Comparison of ENCODE assay signal across 8 cellular contexts in genomic region chr20:35146922-35147574, GRCh38. TPM values are rescaled to one million over a fixed set of nuclear protein-coding genes. Genes with fewer than 3 reads are reported as not detected.
A peak's percentile ranks its signal among the peaks of the same experiment; 100 is the strongest.
DNase-seq lines count a peak whose midpoint lies in the region; ATAC-seq and TF ChIP-seq lines count a peak whose summit lies in the region.

EDEM2 (minus strand) TSS chr20:35147336; CDS start chr20:35147258, 78 bp downstream.

- peaks cover 45% of the 10 kb centered on the region for H3K4me1 ChIP-seq in left ventricle myocardium inferior
- peaks cover 23% of the 10 kb centered on the region for H3K4me1 ChIP-seq in upper lobe of right lung

- no peaks in the 10 kb centered on the region for H3K9me3 Mint-ChIP-seq in progenitor cell of endocrine pancreas (ENCODE audit: low read depth)

- TF ChIP-seq CTCF in GM13976 (IDR thresholded peaks at IDR 0.05; ENCODE audit: borderline replicate concordance, control extremely low read depth, extremely low read depth, insufficient read depth, missing control alignments) (no peak), left ventricle myocardium inferior (IDR thresholded peaks at IDR 0.05; ENCODE audit: borderline replicate concordance) (no peak), progenitor cell of endocrine pancreas (IDR thresholded peaks at IDR 0.05; ENCODE audit: unreplicated experiment) (no peak), upper lobe of right lung (IDR thresholded peaks at IDR 0.05) (peak; percentile 11)

- DNase-seq in GM13976 (ENCODE audit: low spot score) (peak; percentile 96), NCI-H187 (lab: John Stamatoyannopoulos, UW) (peak; percentile 79 to 83), T-helper 17 cell (peak; percentile 88 to 92 (median 92)), amniotic stem cell (lab: John Stamatoyannopoulos, UW) (peak; percentile 86), left ventricle myocardium inferior (peak; percentile 95), progenitor cell of endocrine pancreas (ENCODE audit: low spot score, unreplicated experiment) (peak; percentile 97), upper lobe of right lung (peak; percentile 97)

- H3K4me3 ChIP-seq in left ventricle myocardium inferior (peak within 1 kb of the TSS; percentile 90), upper lobe of right lung (peak within 1 kb of the TSS; percentile 88)

- peak within 1 kb of the TSS; percentile 96 for H3K27ac Mint-ChIP-seq in T-helper 17 cell
- peak within 1 kb of the TSS; percentile 97 for H3K27ac Mint-ChIP-seq in progenitor cell of endocrine pancreas

- H3K27me3 ChIP-seq in left ventricle myocardium inferior (ENCODE audit: low read depth): no peaks in the 10 kb centered on the region
- no peaks in the 10 kb centered on the region for H3K27me3 ChIP-seq in upper lobe of right lung

- ATAC-seq in HG02885 (IDR thresholded peaks at IDR 0.05; ENCODE audit: poor library complexity, unreplicated experiment) (peak; percentile 90), T-helper 17 cell (peak; percentile 78), upper lobe of right lung (peak; percentile 95)

- H3K36me3 Mint-ChIP-seq in T-helper 17 cell (ENCODE audit: low read depth): no peaks in the 10 kb centered on the region
- peaks cover 4% of the 10 kb centered on the region for H3K36me3 Mint-ChIP-seq in progenitor cell of endocrine pancreas (ENCODE audit: insufficient read depth)

- intact Hi-C loops in left ventricle myocardium inferior (cut with micrococcal nuclease) (loop anchor here (5.0 kb wide), 1 partner anchor 115 kb away; no protein-coding TSS in a partner anchor), upper lobe of right lung (cut with DNase I) (no loop called here)

- H3K36me3 ChIP-seq in left ventricle myocardium inferior: peaks cover 22% of the 10 kb centered on the region
- H3K36me3 ChIP-seq in upper lobe of right lung: peaks cover 21% of the 10 kb centered on the region

- H3K27me3 Mint-ChIP-seq in T-helper 17 cell (no peaks in the 10 kb centered on the region), progenitor cell of endocrine pancreas (no peaks in the 10 kb centered on the region)

- peak within 1 kb of the TSS; percentile 87 for H3K27ac ChIP-seq in left ventricle myocardium inferior (replicated peaks)
- H3K27ac ChIP-seq in upper lobe of right lung: peak within 1 kb of the TSS; percentile 81

- H3K4me3 Mint-ChIP-seq in T-helper 17 cell: peak within 1 kb of the TSS; percentile 94
- H3K4me3 Mint-ChIP-seq in progenitor cell of endocrine pancreas (ENCODE audit: low read depth): peak within 1 kb of the TSS; percentile 94

- H3K4me1 Mint-ChIP-seq in T-helper 17 cell (peaks cover 29% of the 10 kb centered on the region), progenitor cell of endocrine pancreas (ENCODE audit: low read depth) (peaks cover 21% of the 10 kb centered on the region)

- H3K9me3 ChIP-seq in T-helper 17 cell (ENCODE audit: control insufficient read depth, low read length, poor library complexity, severe bottlenecking) (no peaks in the 10 kb centered on the region), left ventricle myocardium inferior (replicated peaks) (no peaks in the 10 kb centered on the region), upper lobe of right lung (no peaks in the 10 kb centered on the region)

- in situ Hi-C loops in GM13976 (cut with MboI; ENCODE audit: low sequenced_read_pairs, unreplicated experiment): no loop called here

RNA-seq across cellular contexts. Expression of gene EDEM2, which starts in this region (rescaled TPM):
- 10 to 100 TPM; 24.1 to 29.7 TPM for total RNA-seq in T-helper 17 cell
- total RNA-seq in left ventricle myocardium inferior: 10.4 TPM
- total RNA-seq in progenitor cell of endocrine pancreas: 38.3 and 40.1 TPM in 2 replicates
- total RNA-seq in upper lobe of right lung: 39.2 TPM

Comparison
In these comparisons a context has a peak if more than half of its experiments do, and no peak if none do; other contexts are left out.
1. Peak in every context shown above with its lines: DNase-seq, ATAC-seq, H3K4me3 ChIP-seq and H3K27ac ChIP-seq.